In the genomic region with DNA sequence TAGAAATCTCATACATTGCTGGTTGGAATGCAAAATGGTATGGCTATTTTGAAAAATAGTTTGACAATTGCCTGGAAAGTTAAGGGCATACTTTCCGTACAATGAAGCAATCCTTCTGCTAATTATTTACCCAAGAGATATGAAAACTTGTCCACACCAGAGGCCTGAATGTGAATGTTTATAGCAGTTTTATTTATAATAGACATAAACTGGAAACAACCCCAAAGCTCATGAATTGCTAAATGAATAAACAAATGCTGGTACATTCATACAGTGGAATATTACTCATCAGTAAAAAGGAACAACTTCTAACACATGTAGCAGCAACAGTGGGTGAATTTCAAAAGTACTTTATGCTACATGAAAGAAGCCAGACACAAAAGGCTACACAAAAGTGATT, we compare ENCODE assay signal across 20 cellular contexts. TPM values are rescaled to one million over a fixed set of nuclear protein-coding genes. Genes with fewer than 3 reads are reported as not detected.
DNase-seq lines count a peak whose midpoint lies in the region; ATAC-seq, FAIRE-seq and TF ChIP-seq lines count a peak whose summit lies in the region.
"Had no signal": no experiment of that assay in that cellular context is flagged by ENCODE, and none has a peak within 500 bp of the region (broad histone marks: within the 10 kb centered on the region; RNA-seq: fewer than 3 reads in every experiment).

No MANE protein-coding gene starts in this region.

- no peak for ATAC-seq in HG02884 (IDR thresholded peaks at IDR 0.05; ENCODE audit: unreplicated experiment)
- ATAC-seq in GM18498 (IDR thresholded peaks at IDR 0.05; ENCODE audit: unreplicated experiment), result no peak
- ATAC-seq: GM12878 had no signal

- DNase-seq in H54 (ENCODE audit: insufficient read length, low spot score), result no peak
- peak; percentile 9 for DNase-seq in amniotic epithelial cell (ENCODE audit: low read depth)
- peak; percentile 82 for DNase-seq in fibroblast of villous mesenchyme (ENCODE audit: low read depth)
- DNase-seq in HuH-7.5 (ENCODE audit: low spot score), result no peak
- DNase-seq: CD4-positive, alpha-beta T cell; CD8-positive, alpha-beta memory T cell; DMS 273 treated with DMSO at 0.1 percent for 48 hours; DMS79; EL; GDM1; GOT3; H7; HFFc6 had no signal

- FAIRE-seq in H54 (lab: Jason Lieb, UNC), result peak; percentile 58
- FAIRE-seq: D721Med, GM12878, GM18507 had no signal

- no peak for TF ChIP-seq POLR2A in H54 (IDR thresholded peaks at IDR 0.05; ENCODE audit: low read depth, low read length)

- no peak for TF ChIP-seq CTCF in fibroblast of villous mesenchyme (IDR thresholded peaks at IDR 0.05; ENCODE audit: insufficient read depth, low read depth, low read length)

- no peak overlapping the region for H3K4me3 ChIP-seq in fibroblast of villous mesenchyme (ENCODE audit: low read depth, low read length)
- H3K4me3 ChIP-seq: BLaER1, GM12878 had no signal

RNA-seq across cellular contexts. Expression of a gene that starts 42.7 kb away (rescaled TPM):
- 0.86 and 2.3 TPM in 2 replicates for total RNA-seq in fibroblast of villous mesenchyme
- total RNA-seq: CD8-positive, alpha-beta memory T cell had no signal

RNA-seq across cellular contexts. Expression of a gene that starts 43.7 kb away (rescaled TPM):
- 3.5 and 4.8 TPM in 2 replicates for total RNA-seq in fibroblast of villous mesenchyme
- total RNA-seq: B cell; CD4-positive, alpha-beta T cell; CD8-positive, alpha-beta memory T cell had no signal

RNA-seq across cellular contexts. Expression of a gene that starts 53.5 kb away (rescaled TPM):
- 2.6 and 5.2 TPM in 2 replicates for total RNA-seq in fibroblast of villous mesenchyme
- total RNA-seq: B cell; CD4-positive, alpha-beta T cell; CD8-positive, alpha-beta memory T cell; H7 had no signal

Comparison
In these comparisons a context has a peak if more than half of its experiments do, and no peak if none do; other contexts are left out.
1. DNase-seq: peak in amniotic epithelial cell (single experiment) and fibroblast of villous mesenchyme (single experiment); none in H54 (single experiment) and HuH-7.5 (single experiment).